In genomic region chr16:85302018-85302847, GRCh38 we compare ENCODE assay signal across 11 cellular contexts.
DNase-seq lines count a peak whose midpoint lies in the region; ATAC-seq and TF ChIP-seq lines count a peak whose summit lies in the region.
"Had no signal": no experiment of that assay in that cellular context is flagged by ENCODE, and none has a peak within 500 bp of the region (broad histone marks: within the 10 kb centered on the region; RNA-seq: fewer than 3 reads in every experiment).

No MANE protein-coding gene starts in this region.

- H3K27me3 Mint-ChIP-seq in type B pancreatic cell = peaks cover 3% of the 10 kb centered on the region

- no peak for TF ChIP-seq EP300 in tibial nerve (IDR thresholded peaks at IDR 0.05)

- H4K20me1 ChIP-seq in HCT116 (ENCODE audit: insufficient read depth) = no peaks in the 10 kb centered on the region; the same call in 1 of the 2 replicates
- H4K20me1 ChIP-seq in hepatocyte (ENCODE audit: insufficient read depth, poor library complexity, severe bottlenecking) = no peaks in the 10 kb centered on the region

- TF ChIP-seq CTCF in HCT116 (IDR thresholded peaks at IDR 0.05 in 2 of 3, conservative IDR thresholded peaks at IDR 0.05 in 1 of 3; ENCODE audit: borderline replicate concordance in 1 of 3, insufficient read depth in 1 of 3, low read depth in 2 of 3, low read length in 2 of 3) = no peak
- no peak for TF ChIP-seq CTCF in hepatocyte (IDR thresholded peaks at IDR 0.05; ENCODE audit: poor library complexity)
- no peak for TF ChIP-seq CTCF in type B pancreatic cell (conservative IDR thresholded peaks at IDR 0.05)
- no peak for TF ChIP-seq CTCF in omental fat pad (IDR thresholded peaks at IDR 0.05)
- no peak for TF ChIP-seq CTCF in tibial nerve (IDR thresholded peaks at IDR 0.05)

- H3K4me2 ChIP-seq in HCT116 (ENCODE audit: low read length) (peak overlapping the region; percentile 79), hepatocyte (peak overlapping the region; percentile 48)

- CTCF ChIA-PET in HCT116 (lab: Charles Lee) = interaction anchor here (0.7 to 1.7 kb wide), 5 partner anchors 29 to 409 kb away, joined by 3 to 5 read pairs (median 4); no protein-coding TSS in a partner anchor

- H3K79me2 ChIP-seq in HCT116 (ENCODE audit: insufficient read depth, low read length) = no peaks in the 10 kb centered on the region
- H3K79me2 ChIP-seq in hepatocyte = peaks cover 5% of the 10 kb centered on the region

- peak; percentile 31 for DNase-seq in HCT116 (ENCODE audit: low read depth, low spot score)
- DNase-seq in RPMI7951 (ENCODE audit: low read depth) = peak; percentile 30
- DNase-seq in hepatocyte (ENCODE audit: low spot score) = peak; percentile 66
- no peak for DNase-seq in type B pancreatic cell (ENCODE audit: extremely low spot score, unreplicated experiment)
- DNase-seq in omental fat pad (ENCODE audit: low spot score) = no peak
- no peak for DNase-seq in dermis blood vessel endothelial cell
- DNase-seq in tibial nerve (ENCODE audit: low spot score in 2 of 2) = no peak
- DNase-seq: naive B cell, NCI-H187, PC-9 had no signal

- H3K9me3 ChIP-seq in HCT116 (ENCODE audit: control insufficient read depth in 1 of 2, insufficient read depth in 1 of 2, low read depth in 1 of 2, low read length in 2 of 2) (no peaks in the 10 kb centered on the region), hepatocyte (ENCODE audit: low read depth) (no peaks in the 10 kb centered on the region), tibial nerve (no peaks in the 10 kb centered on the region)

- peak overlapping the region; percentile 34 for H3K27ac ChIP-seq in HCT116 (ENCODE audit: low read depth, low read length)
- peak overlapping the region; percentile 37 for H3K27ac ChIP-seq in hepatocyte
- no peak overlapping the region for H3K27ac ChIP-seq in tibial nerve
- H3K27ac ChIP-seq: PC-9 had no signal

- POLR2A ChIA-PET in HCT116 (lab: Charles Lee) = no interaction called here

- H3K4me3 ChIP-seq in HCT116 (replicated peaks in 1 of 2; ENCODE audit: low read depth in 1 of 2, low read length in 2 of 2) = peak overlapping the region; percentile 27 to 39
- H3K4me3 ChIP-seq in hepatocyte = no peak overlapping the region
- H3K4me3 ChIP-seq in tibial nerve = no peak overlapping the region

- no peaks in the 10 kb centered on the region for H3K27me3 ChIP-seq in HCT116 (ENCODE audit: insufficient read depth, low read length)
- no peaks in the 10 kb centered on the region for H3K27me3 ChIP-seq in hepatocyte
- H3K27me3 ChIP-seq in tibial nerve = no peaks in the 10 kb centered on the region

- H3K4me1 Mint-ChIP-seq in type B pancreatic cell (ENCODE audit: unreplicated experiment) = peaks cover 49% of the 10 kb centered on the region

- H3K4me3 Mint-ChIP-seq in type B pancreatic cell = peak overlapping the region; percentile 47

- no peak overlapping the region for H2AFZ ChIP-seq in HCT116 (ENCODE audit: low read depth, low read length, poor library complexity, severe bottlenecking)
- no peak overlapping the region for H2AFZ ChIP-seq in hepatocyte

- 50% methylated on average over 23 of the region's 24 CpGs for WGBS in hepatocyte (ENCODE audit: low lambda C conversion rate, missing lambda C conversion rate)
- 69 to 86% methylated on average over 22 to 24 of the region's 24 CpGs for WGBS in tibial nerve, 2 donors

- ATAC-seq in HCT116 = peak; percentile 27
- ATAC-seq in omental fat pad (ENCODE audit: low FRiP score) = no peak

- H3K9me2 ChIP-seq in HCT116 (ENCODE audit: insufficient read depth) (no peaks in the 10 kb centered on the region), hepatocyte (replicated peaks; ENCODE audit: insufficient read depth) (no peaks in the 10 kb centered on the region)

- H3K36me3 Mint-ChIP-seq in type B pancreatic cell = no peaks in the 10 kb centered on the region
- H3K36me3 Mint-ChIP-seq: immature natural killer cell, naive B cell had no signal

- H3K36me3 ChIP-seq in HCT116 (ENCODE audit: control insufficient read depth in 1 of 2, insufficient read depth in 2 of 2, low read length in 2 of 2) (no peaks in the 10 kb centered on the region), hepatocyte (replicated peaks; ENCODE audit: insufficient read depth, low read depth) (no peaks in the 10 kb centered on the region), tibial nerve (no peaks in the 10 kb centered on the region)

- intact Hi-C loops in HCT116 (cut with micrococcal nuclease) = loop anchor here (2.0 to 5.0 kb wide), 3 partner anchors 95 to 309 kb away; no protein-coding TSS in a partner anchor

- BruUV-seq in HCT116 (replicated peaks; lab: Mats Ljungman, UMichigan) = no TSS peak

- TF ChIP-seq POLR2A in HCT116 (IDR thresholded peaks at IDR 0.05; ENCODE audit: borderline replicate concordance, extremely low read depth, insufficient read depth, insufficient read length) = no peak
- no peak for TF ChIP-seq POLR2A in tibial nerve (IDR thresholded peaks at IDR 0.05)

- RAD21 ChIA-PET in HCT116 (lab: Charles Lee; ENCODE audit: low non-redundant PET in 1 of 2, low total read pairs in 2 of 2, uncharacterized antibody in 2 of 2, unreplicated experiment in 2 of 2) = interaction anchor here in 1 of 2 experiments (0.8 kb wide), 1 partner anchor 32 kb away, joined by 3 read pairs; no protein-coding TSS in a partner anchor

- H3K4me1 ChIP-seq in HCT116 (ENCODE audit: control insufficient read depth in 1 of 2, insufficient read depth in 2 of 2, low read length in 2 of 2) (peaks cover 48 to 62% of the 10 kb centered on the region in 2 experiments), hepatocyte (ENCODE audit: insufficient read depth) (peaks cover 37% of the 10 kb centered on the region), tibial nerve (peaks cover 0 to 43% (median 28%) of the 10 kb centered on the region in 4 donors)

- TF ChIP-seq RAD21 in HCT116 (IDR thresholded peaks at IDR 0.05; ENCODE audit: low read depth) = no peak

- peak overlapping the region; percentile 31 for H3K27ac Mint-ChIP-seq in type B pancreatic cell
- H3K27ac Mint-ChIP-seq: immature natural killer cell had no signal

- H3K9me3 Mint-ChIP-seq in type B pancreatic cell = no peaks in the 10 kb centered on the region
- H3K9me3 Mint-ChIP-seq: immature natural killer cell, naive B cell had no signal

- H3K9ac ChIP-seq in HCT116 (ENCODE audit: low read length) = peak overlapping the region; percentile 42

TF ChIP-seq in HCT116, 20 proteins besides CTCF, POLR2A, EP300 and RAD21:
- TF ChIP-seq EZH2phosphoT487 (IDR thresholded peaks at IDR 0.05; ENCODE audit: borderline replicate concordance) = no peak
- TF ChIP-seq TCF7L2 (IDR thresholded peaks at IDR 0.05; ENCODE audit: borderline replicate concordance, extremely low read depth, insufficient read depth, insufficient read length) = no peak
- TF ChIP-seq FOSL1 (IDR thresholded peaks at IDR 0.05; ENCODE audit: low read depth) = no peak
- no peak for TF ChIP-seq MAX (IDR thresholded peaks at IDR 0.05)
- no peak for TF ChIP-seq REST (IDR thresholded peaks at IDR 0.05; ENCODE audit: low read depth)
- TF ChIP-seq ELF1 (IDR thresholded peaks at IDR 0.05; ENCODE audit: borderline replicate concordance, low read depth) = no peak
- TF ChIP-seq JUND (IDR thresholded peaks at IDR 0.05) = no peak
- no peak for TF ChIP-seq SIN3A (IDR thresholded peaks at IDR 0.05; ENCODE audit: low read depth)
- no peak for TF ChIP-seq ZBTB33 (IDR thresholded peaks at IDR 0.05; ENCODE audit: extremely low read depth, insufficient replicate concordance, low read length)
- no peak for TF ChIP-seq EZH2 (IDR thresholded peaks at IDR 0.05)
- no peak for TF ChIP-seq SP1 (IDR thresholded peaks at IDR 0.05; ENCODE audit: low read depth)
- TF ChIP-seq ZNF274 (IDR thresholded peaks at IDR 0.05; ENCODE audit: low read depth, low read length) = no peak

Comparison
In these comparisons a context has a peak if more than half of its experiments do, and no peak if none do; other contexts are left out.
1. DNase-seq: peak in HCT116 (single experiment), RPMI7951 (single experiment) and hepatocyte (single experiment); none in type B pancreatic cell (single experiment), omental fat pad (single experiment), dermis blood vessel endothelial cell (single experiment) and tibial nerve (0 of 2).
2. H3K27ac ChIP-seq: peak in HCT116 (single experiment) and hepatocyte (single experiment); none in tibial nerve (0 of 4).
3. H3K4me3 ChIP-seq: peak in HCT116 (2 of 2); none in hepatocyte (single experiment) and tibial nerve (0 of 4).